Comparison of ENCODE assay signal across 15 cellular contexts in genomic region chr17:67833946-67834631, GRCh38. TPM values are rescaled to one million over a fixed set of nuclear protein-coding genes. Genes with fewer than 3 reads are reported as not detected.
DNase-seq lines count a peak whose midpoint lies in the region; ATAC-seq and TF ChIP-seq lines count a peak whose summit lies in the region.
"Had no signal": no experiment of that assay in that cellular context is flagged by ENCODE, and none has a peak within 500 bp of the region (broad histone marks: within the 10 kb centered on the region; RNA-seq: fewer than 3 reads in every experiment).

No MANE protein-coding gene starts in this region.

- no peaks in the 10 kb centered on the region for H3K27me3 Mint-ChIP-seq in activated T-cell treated with anti-CD3 and anti-CD28 coated beads, Interleukin-2, amount 50 U/mL, for 72 hours (ENCODE audit: low read depth)
- H3K27me3 Mint-ChIP-seq in glutamatergic neuron (ENCODE audit: unreplicated experiment): no peaks in the 10 kb centered on the region
- H3K27me3 Mint-ChIP-seq in activated CD4-positive, alpha-beta memory T cell treated with anti-CD3 and anti-CD28 coated beads, Interleukin-2, amount 10 ng/mL, durations not matched to agents 7 days and 5 days: no peaks in the 10 kb centered on the region

- POLR2A ChIA-PET in activated CD4-positive, alpha-beta memory T cell treated with anti-CD3 and anti-CD28 coated beads, Interleukin-2, amount 10 ng/mL, durations not matched to agents 7 days and 5 days (lab: Charles Lee): no interaction called here

- no peak overlapping the region for H3K4me3 Mint-ChIP-seq in activated T-cell treated with anti-CD3 and anti-CD28 coated beads, Interleukin-2, amount 50 U/mL, for 72 hours
- no peak overlapping the region for H3K4me3 Mint-ChIP-seq in glutamatergic neuron (ENCODE audit: unreplicated experiment)
- H3K4me3 Mint-ChIP-seq in activated CD4-positive, alpha-beta memory T cell treated with anti-CD3 and anti-CD28 coated beads, Interleukin-2, amount 10 ng/mL, durations not matched to agents 7 days and 5 days: no peak overlapping the region

- no peak for DNase-seq in activated T-cell treated with anti-CD3 and anti-CD28 coated beads, Interleukin-2, amount 50 U/mL, for 72 hours
- DNase-seq in activated T-cell treated with anti-CD3 and anti-CD28 coated beads, Interleukin-2, amount 50 U/mL, for 1 hour: no peak
- DNase-seq in SK-MEL-5 (ENCODE audit: low read depth, low spot score): peak; percentile 78
- peak; percentile 34 for DNase-seq in glutamatergic neuron
- peak; percentile 13 for DNase-seq in stimulated activated CD8-positive, alpha-beta memory T cell treated with anti-CD3 and anti-CD28 coated beads, Interleukin-4, amount 100 ng/mL, for 48 hours
- no peak for DNase-seq in COLO668 (lab: John Stamatoyannopoulos, UW; ENCODE audit: unreplicated experiment)
- DNase-seq in activated CD4-positive, alpha-beta memory T cell treated with anti-CD3 and anti-CD28 coated beads, Interleukin-2, amount 10 ng/mL, durations not matched to agents 7 days and 5 days: no peak
- DNase-seq: activated CD4-positive, alpha-beta T cell treated with anti-CD3 and anti-CD28 coated beads for 4 hours; Calu3; effector CD4-positive, alpha-beta T cell; MV-4-11; OCI-M1; posterior cingulate gyrus; T-helper 1 cell had no signal

- H3K4me1 Mint-ChIP-seq in activated T-cell treated with anti-CD3 and anti-CD28 coated beads, Interleukin-2, amount 50 U/mL, for 72 hours (ENCODE audit: low read depth): peaks cover 87% of the 10 kb centered on the region
- peaks cover 26% of the 10 kb centered on the region for H3K4me1 Mint-ChIP-seq in glutamatergic neuron (ENCODE audit: low read depth, unreplicated experiment)
- H3K4me1 Mint-ChIP-seq in activated CD4-positive, alpha-beta memory T cell treated with anti-CD3 and anti-CD28 coated beads, Interleukin-2, amount 10 ng/mL, durations not matched to agents 7 days and 5 days: peaks cover 50% of the 10 kb centered on the region

- peaks cover 3 to 8% of the 10 kb centered on the region in 2 donors for H3K36me3 Mint-ChIP-seq in activated T-cell treated with anti-CD3 and anti-CD28 coated beads, Interleukin-2, amount 50 U/mL, for 72 hours (ENCODE audit: insufficient read depth in 2 of 2)
- H3K36me3 Mint-ChIP-seq in glutamatergic neuron (ENCODE audit: unreplicated experiment): no peaks in the 10 kb centered on the region
- peaks cover 16% of the 10 kb centered on the region for H3K36me3 Mint-ChIP-seq in activated CD4-positive, alpha-beta memory T cell treated with anti-CD3 and anti-CD28 coated beads, Interleukin-2, amount 10 ng/mL, durations not matched to agents 7 days and 5 days (ENCODE audit: low read depth)

- CTCF ChIA-PET in activated CD4-positive, alpha-beta memory T cell treated with anti-CD3 and anti-CD28 coated beads, Interleukin-2, amount 10 ng/mL, durations not matched to agents 7 days and 5 days (lab: Charles Lee): no interaction called here

- in situ Hi-C loops in SK-MEL-5 (cut with HindIII; ENCODE audit: low pct_unique_long_range_greater_than_20kb, low sequenced_read_pairs): no loop called here

- no peaks in the 10 kb centered on the region for H3K9me3 Mint-ChIP-seq in activated T-cell treated with anti-CD3 and anti-CD28 coated beads, Interleukin-2, amount 50 U/mL, for 72 hours
- H3K9me3 Mint-ChIP-seq in glutamatergic neuron (ENCODE audit: unreplicated experiment): peaks cover 3% of the 10 kb centered on the region
- H3K9me3 Mint-ChIP-seq in activated CD4-positive, alpha-beta memory T cell treated with anti-CD3 and anti-CD28 coated beads, Interleukin-2, amount 10 ng/mL, durations not matched to agents 7 days and 5 days: no peaks in the 10 kb centered on the region

- ATAC-seq in activated T-cell treated with anti-CD3 and anti-CD28 coated beads, Interleukin-2, amount 50 U/mL, for 72 hours (replicated peaks in 1 of 2): no peak
- ATAC-seq in HG03442 (IDR thresholded peaks at IDR 0.05; ENCODE audit: unreplicated experiment): no peak

- TF ChIP-seq CTCF in glutamatergic neuron (IDR thresholded peaks at IDR 0.05; ENCODE audit: partially characterized antibody, unreplicated experiment): peak; percentile 47

- H3K27ac Mint-ChIP-seq in activated T-cell treated with anti-CD3 and anti-CD28 coated beads, Interleukin-2, amount 50 U/mL, for 72 hours: peak overlapping the region; percentile 62
- no peak overlapping the region for H3K27ac Mint-ChIP-seq in glutamatergic neuron (ENCODE audit: unreplicated experiment)
- H3K27ac Mint-ChIP-seq in activated CD4-positive, alpha-beta memory T cell treated with anti-CD3 and anti-CD28 coated beads, Interleukin-2, amount 10 ng/mL, durations not matched to agents 7 days and 5 days: no peak overlapping the region

RNA-seq across cellular contexts. Expression of gene BPTF, which starts 8.8 kb away (rescaled TPM):
- 10 to 100 TPM; 86.9 to 95.1 TPM for total RNA-seq in activated T-cell treated with anti-CD3 and anti-CD28 coated beads, Interleukin-2, amount 50 U/mL, for 72 hours
- 60.4 and 64.2 TPM in 2 replicates for total RNA-seq in SK-MEL-5 (2014; rRNA removed; shearing (Covaris generic))
- polyA plus RNA-seq in SK-MEL-5 (2015; cell fraction: cytosol; rRNA removed): 62.1 and 86.7 TPM in 2 replicates
- polyA plus RNA-seq in SK-MEL-5 (2015; cell fraction: nucleus; rRNA removed): 108 and 132 TPM in 2 replicates
- total RNA-seq in glutamatergic neuron (ENCODE audit: unreplicated experiment): 146 TPM
- total RNA-seq in activated CD4-positive, alpha-beta memory T cell treated with anti-CD3 and anti-CD28 coated beads, Interleukin-2, amount 10 ng/mL, durations not matched to agents 7 days and 5 days: 10 to 100 TPM; 92.9 to 94.5 TPM

Comparison
In these comparisons a context has a peak if more than half of its experiments do, and no peak if none do; other contexts are left out.
1. DNase-seq: peak in SK-MEL-5 (single experiment), glutamatergic neuron (single experiment) and stimulated activated CD8-positive, alpha-beta memory T cell treated with anti-CD3 and anti-CD28 coated beads, Interleukin-4, amount 100 ng/mL, for 48 hours (single experiment); none in activated T-cell treated with anti-CD3 and anti-CD28 coated beads, Interleukin-2, amount 50 U/mL, for 72 hours (0 of 2), activated T-cell treated with anti-CD3 and anti-CD28 coated beads, Interleukin-2, amount 50 U/mL, for 1 hour (single experiment), COLO668 (single experiment) and activated CD4-positive, alpha-beta memory T cell treated with anti-CD3 and anti-CD28 coated beads, Interleukin-2, amount 10 ng/mL, durations not matched to agents 7 days and 5 days (single experiment).